Comparison of ENCODE assay signal across 19 cellular contexts in the genomic region with DNA sequence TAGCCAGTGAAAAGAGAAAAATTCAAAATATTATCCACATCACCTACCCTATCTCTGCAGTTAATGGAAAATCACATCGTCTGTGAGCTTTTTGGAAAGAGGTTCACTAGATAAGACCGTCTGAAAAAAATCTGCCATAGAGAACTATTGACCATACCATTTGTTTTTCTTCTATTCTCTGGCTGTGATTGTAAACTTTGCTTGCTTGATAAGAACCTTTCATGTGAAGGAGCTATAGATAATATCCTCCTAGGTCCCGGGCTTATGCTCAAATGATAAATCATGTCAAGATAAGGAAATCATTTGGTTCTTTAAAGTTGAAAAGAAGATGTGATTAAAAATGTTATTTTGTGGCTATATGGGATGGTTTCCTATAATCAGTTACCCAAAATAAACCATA.
DNase-seq lines count a peak whose midpoint lies in the region; ATAC-seq, FAIRE-seq and TF ChIP-seq lines count a peak whose summit lies in the region.
"Had no signal": no experiment of that assay in that cellular context is flagged by ENCODE, and none has a peak within 500 bp of the region (broad histone marks: within the 10 kb centered on the region; RNA-seq: fewer than 3 reads in every experiment).

No MANE protein-coding gene starts in this region.

- H3K27me3 Mint-ChIP-seq in astrocyte (ENCODE audit: low read depth, unreplicated experiment): peaks cover 30% of the 10 kb centered on the region
- H3K27me3 Mint-ChIP-seq in mesothelial cell of epicardium (ENCODE audit: low read depth): peaks cover 7% of the 10 kb centered on the region

- H3K27ac ChIP-seq in HEK293 (ENCODE audit: extremely low read depth, low read depth, low read length): no peak overlapping the region
- no peak overlapping the region for H3K27ac ChIP-seq in astrocyte (ENCODE audit: low read depth, low read length)
- H3K27ac ChIP-seq: GM23248 had no signal

- H4K20me1 ChIP-seq in astrocyte (ENCODE audit: insufficient read depth, low read length): no peaks in the 10 kb centered on the region

- H3K36me3 ChIP-seq in HEK293 (ENCODE audit: control insufficient read depth in 2 of 2, insufficient read depth in 1 of 2, low read length in 2 of 2) (no peaks in the 10 kb centered on the region), astrocyte (ENCODE audit: insufficient read depth, low read length) (no peaks in the 10 kb centered on the region)

- POLR2A ChIA-PET in HEK293 (lab: Yijun Ruan, JAX): no interaction called here

- TF ChIP-seq CTCF in HEK293 (tag by site-specific recombination; IDR thresholded peaks at IDR 0.05): no peak
- no peak for TF ChIP-seq CTCF in astrocyte (IDR thresholded peaks at IDR 0.05; ENCODE audit: insufficient read depth, low read depth, low read length)
- TF ChIP-seq CTCF in mesothelial cell of epicardium (IDR thresholded peaks at IDR 0.05; ENCODE audit: unreplicated experiment): no peak

- ATAC-seq in HG03460 (IDR thresholded peaks at IDR 0.05; ENCODE audit: unreplicated experiment): no peak
- ATAC-seq: GM12878, HCT116 had no signal

- H3K4me2 ChIP-seq in astrocyte (ENCODE audit: low read length): no peak overlapping the region

- CTCF ChIA-PET in HEK293 (lab: Yijun Ruan, JAX): interaction anchor here (0.6 to 0.9 kb wide), 4 partner anchors 11 to 393 kb away, joined by 3 to 4 read pairs (median 3); no protein-coding TSS in a partner anchor

- H3K79me2 ChIP-seq in astrocyte (ENCODE audit: insufficient read depth, low read length): no peaks in the 10 kb centered on the region

- peaks cover 4% of the 10 kb centered on the region for H3K27me3 ChIP-seq in astrocyte (ENCODE audit: insufficient read depth, low read length)

- H3K36me3 Mint-ChIP-seq in astrocyte (ENCODE audit: low read depth, unreplicated experiment) (no peaks in the 10 kb centered on the region), mesothelial cell of epicardium (no peaks in the 10 kb centered on the region)
- H3K36me3 Mint-ChIP-seq: CD4-positive, alpha-beta memory T cell had no signal

- H3K4me1 ChIP-seq in HEK293 (ENCODE audit: control insufficient read depth, insufficient read depth, low read length) (peaks cover 12% of the 10 kb centered on the region), astrocyte (ENCODE audit: insufficient read depth, low read length) (no peaks in the 10 kb centered on the region)

- no peak overlapping the region for H3K9ac ChIP-seq in astrocyte (ENCODE audit: low read length)
- H3K9ac ChIP-seq: GM23248 had no signal

- H3K9me3 Mint-ChIP-seq in astrocyte (ENCODE audit: unreplicated experiment): no peaks in the 10 kb centered on the region
- no peaks in the 10 kb centered on the region for H3K9me3 Mint-ChIP-seq in mesothelial cell of epicardium
- H3K9me3 Mint-ChIP-seq: H9 had no signal

- no peak overlapping the region for H3K4me3 Mint-ChIP-seq in astrocyte (ENCODE audit: unreplicated experiment)
- H3K4me3 Mint-ChIP-seq in mesothelial cell of epicardium: no peak overlapping the region
- H3K4me3 Mint-ChIP-seq: CD4-positive, alpha-beta memory T cell; H9; HFFc6 had no signal

- peaks cover 5% of the 10 kb centered on the region for H3K4me1 Mint-ChIP-seq in astrocyte (ENCODE audit: low read depth, unreplicated experiment)
- peaks cover 31% of the 10 kb centered on the region for H3K4me1 Mint-ChIP-seq in mesothelial cell of epicardium
- H3K4me1 Mint-ChIP-seq: CD4-positive, alpha-beta memory T cell had no signal

- FAIRE-seq in astrocyte (lab: Jason Lieb, UNC): no peak
- FAIRE-seq: GM12878, GM19239 had no signal

- DNase-seq in astrocyte (ENCODE audit: low read depth) (peak; percentile 2), mesothelial cell of epicardium (ENCODE audit: low spot score in 2 of 2, unreplicated experiment in 2 of 2) (no peak), SKM-1 treated with dmso at 0.1 percent for 144 hours (lab: John Stamatoyannopoulos, UW; ENCODE audit: unreplicated experiment) (no peak), glomerular visceral epithelial cell (ENCODE audit: extremely low spot score) (no peak)
- DNase-seq: C1 segment of cervical spinal cord; CD4-positive, alpha-beta memory T cell; COR-L47; DMS 273 treated with DMSO at 0.1 percent for 48 hours; DMS79; EL; GDM1; GM23248; H9; HFFc6 had no signal

- H3K9me3 ChIP-seq in HEK293 (ENCODE audit: control insufficient read depth, insufficient read depth, low read depth, low read length): no peaks in the 10 kb centered on the region
- H3K9me3 ChIP-seq in astrocyte (ENCODE audit: insufficient read depth, low read depth, low read length): no peaks in the 10 kb centered on the region

- H2AFZ ChIP-seq in astrocyte (ENCODE audit: low read depth, low read length): no peak overlapping the region
- H2AFZ ChIP-seq: GM23248 had no signal

- no peak overlapping the region for H3K4me3 ChIP-seq in HEK293 (ENCODE audit: low read depth, low read length)
- no peak overlapping the region for H3K4me3 ChIP-seq in astrocyte (ENCODE audit: insufficient read depth, low read depth, low read length)
- H3K4me3 ChIP-seq: GM12878, GM23248 had no signal

- H3K27ac Mint-ChIP-seq in astrocyte (ENCODE audit: unreplicated experiment) (no peak overlapping the region), mesothelial cell of epicardium (peak overlapping the region; percentile 77)
- H3K27ac Mint-ChIP-seq: H9, HFFc6 had no signal

TF ChIP-seq in HEK293, 187 proteins besides CTCF, POLR2A, EP300 and RAD21:
- TF ChIP-seq FEZF1 (tag by site-specific recombination; IDR thresholded peaks at IDR 0.05) (0 out of 2 replicates have a peak, but pooled peaks have one; percentile 9), ZNF629 (tag by site-specific recombination; IDR thresholded peaks at IDR 0.05) (no peak), ZNF426 (tag by site-specific recombination; IDR thresholded peaks at IDR 0.05) (no peak), ZNF560 (tag by site-specific recombination; IDR thresholded peaks at IDR 0.05; ENCODE audit: borderline replicate concordance) (no peak), ZBTB20 (tag by site-specific recombination; IDR thresholded peaks at IDR 0.05) (no peak), ZNF785 (tag by site-specific recombination; IDR thresholded peaks at IDR 0.05) (no peak), YY1 (tag by site-specific recombination; IDR thresholded peaks at IDR 0.05) (no peak), TCF7L2 (IDR thresholded peaks at IDR 0.05; ENCODE audit: borderline replicate concordance, low read depth, low read length) (peak; percentile 97), ZNF324 (tag by site-specific recombination; IDR thresholded peaks at IDR 0.05) (no peak), ZNF707 (tag by site-specific recombination; IDR thresholded peaks at IDR 0.05) (no peak), GFI1B (tag by site-specific recombination; IDR thresholded peaks at IDR 0.05) (0 out of 2 replicates have a peak, but pooled peaks have one; percentile 23), ZNF202 (tag by site-specific recombination; IDR thresholded peaks at IDR 0.05; ENCODE audit: borderline replicate concordance) (no peak)
- TF ChIP-seq, protein P1, sequence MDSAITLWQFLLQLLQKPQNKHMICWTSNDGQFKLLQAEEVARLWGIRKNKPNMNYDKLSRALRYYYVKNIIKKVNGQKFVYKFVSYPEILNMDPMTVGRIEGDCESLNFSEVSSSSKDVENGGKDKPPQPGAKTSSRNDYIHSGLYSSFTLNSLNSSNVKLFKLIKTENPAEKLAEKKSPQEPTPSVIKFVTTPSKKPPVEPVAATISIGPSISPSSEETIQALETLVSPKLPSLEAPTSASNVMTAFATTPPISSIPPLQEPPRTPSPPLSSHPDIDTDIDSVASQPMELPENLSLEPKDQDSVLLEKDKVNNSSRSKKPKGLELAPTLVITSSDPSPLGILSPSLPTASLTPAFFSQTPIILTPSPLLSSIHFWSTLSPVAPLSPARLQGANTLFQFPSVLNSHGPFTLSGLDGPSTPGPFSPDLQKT (IDR thresholded peaks at IDR 0.05; ENCODE audit: borderline replicate concordance, low read depth, low read length): no peak
- TF ChIP-seq, protein P2, sequence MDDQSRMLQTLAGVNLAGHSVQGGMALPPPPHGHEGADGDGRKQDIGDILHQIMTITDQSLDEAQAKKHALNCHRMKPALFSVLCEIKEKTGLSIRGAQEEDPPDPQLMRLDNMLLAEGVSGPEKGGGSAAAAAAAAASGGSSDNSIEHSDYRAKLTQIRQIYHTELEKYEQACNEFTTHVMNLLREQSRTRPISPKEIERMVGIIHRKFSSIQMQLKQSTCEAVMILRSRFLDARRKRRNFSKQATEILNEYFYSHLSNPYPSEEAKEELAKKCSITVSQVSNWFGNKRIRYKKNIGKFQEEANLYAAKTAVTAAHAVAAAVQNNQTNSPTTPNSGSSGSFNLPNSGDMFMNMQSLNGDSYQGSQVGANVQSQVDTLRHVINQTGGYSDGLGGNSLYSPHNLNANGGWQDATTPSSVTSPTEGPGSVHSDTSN (CRISPR knock-in tag; IDR thresholded peaks at IDR 0.05): no peak
